In the genomic region with DNA sequence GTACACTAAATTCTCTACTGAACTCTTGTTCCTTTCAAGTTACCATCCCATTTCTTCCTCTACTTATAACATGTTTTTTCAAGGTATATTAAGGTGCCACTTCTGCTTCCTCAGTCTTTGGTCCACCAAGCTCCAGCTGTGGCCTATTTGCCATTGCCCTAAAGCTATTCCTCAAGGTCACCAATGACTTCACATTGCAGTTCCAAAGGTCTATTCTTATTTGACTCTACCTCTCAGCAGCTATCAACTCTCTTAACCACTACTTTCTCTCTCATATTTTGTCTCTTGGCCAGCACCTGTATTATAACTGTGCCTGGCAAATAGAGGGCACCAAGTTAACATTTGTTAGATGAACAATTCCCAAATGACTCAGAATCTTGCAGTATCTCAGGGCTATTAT, we compare ENCODE assay signal across 25 cellular contexts.
DNase-seq lines count a peak whose midpoint lies in the region; ATAC-seq, FAIRE-seq and TF ChIP-seq lines count a peak whose summit lies in the region.
"Had no signal": no experiment of that assay in that cellular context is flagged by ENCODE, and none has a peak within 500 bp of the region (broad histone marks: within the 10 kb centered on the region; RNA-seq: fewer than 3 reads in every experiment).

No MANE protein-coding gene starts in this region.

- no peaks in the 10 kb centered on the region for H3K27me3 Mint-ChIP-seq in activated T-cell treated with anti-CD3 and anti-CD28 coated beads, Interleukin-2, amount 50 U/mL, for 72 hours (ENCODE audit: low read depth)
- no peaks in the 10 kb centered on the region for H3K27me3 Mint-ChIP-seq in activated T-cell treated with anti-CD3 and anti-CD28 coated beads, Interleukin-2, amount 50 U/mL, for 24 hours
- no peaks in the 10 kb centered on the region for H3K27me3 Mint-ChIP-seq in T-helper 17 cell
- H3K27me3 Mint-ChIP-seq: B cell; CD4-positive, CD25-positive, alpha-beta regulatory T cell had no signal

- H3K36me3 ChIP-seq in HepG2 (replicated peaks in 1 of 2; ENCODE audit: control insufficient read depth in 1 of 2, insufficient read depth in 2 of 2, low read length in 2 of 2) (0 out of 5 replicates have a peak, but pooled peaks cover 0 to 9% of the 10 kb centered on the region in 2 experiments), pancreas (no peaks in the 10 kb centered on the region)

- no peak overlapping the region for H3K4me3 Mint-ChIP-seq in activated T-cell treated with anti-CD3 and anti-CD28 coated beads, Interleukin-2, amount 50 U/mL, for 72 hours
- H3K4me3 Mint-ChIP-seq in activated T-cell treated with anti-CD3 and anti-CD28 coated beads, Interleukin-2, amount 50 U/mL, for 24 hours = no peak overlapping the region
- no peak overlapping the region for H3K4me3 Mint-ChIP-seq in T-helper 17 cell
- H3K4me3 Mint-ChIP-seq: B cell; CD4-positive, CD25-positive, alpha-beta regulatory T cell; CD8-positive, alpha-beta T cell; H9 had no signal

- no peak for ATAC-seq in activated T-cell treated with anti-CD3 and anti-CD28 coated beads, Interleukin-2, amount 50 U/mL, for 72 hours (replicated peaks in 1 of 2)
- no peak for ATAC-seq in T-helper 17 cell
- ATAC-seq in HepG2 = peak; percentile 74
- peak in 3 of 4 donors; percentile 37 to 57 (median 55) for ATAC-seq in pancreas
- no peak for ATAC-seq in GM18909 (IDR thresholded peaks at IDR 0.05; ENCODE audit: poor library complexity, unreplicated experiment)
- ATAC-seq: CD8-positive, alpha-beta T cell; HCT116 had no signal

- H3K27ac Mint-ChIP-seq in activated T-cell treated with anti-CD3 and anti-CD28 coated beads, Interleukin-2, amount 50 U/mL, for 72 hours = peak overlapping the region; percentile 26
- H3K27ac Mint-ChIP-seq in activated T-cell treated with anti-CD3 and anti-CD28 coated beads, Interleukin-2, amount 50 U/mL, for 24 hours = no peak overlapping the region
- H3K27ac Mint-ChIP-seq in T-helper 17 cell = peak overlapping the region; percentile 63
- H3K27ac Mint-ChIP-seq: B cell; CD4-positive, CD25-positive, alpha-beta regulatory T cell; CD8-positive, alpha-beta T cell; H9 had no signal

- H3K4me3 ChIP-seq in HepG2 (replicated peaks in 1 of 3; ENCODE audit: insufficient read depth in 1 of 3, low read depth in 2 of 3, low read length in 3 of 3) (no peak overlapping the region), pancreas (no peak overlapping the region)
- H3K4me3 ChIP-seq: BLaER1, GM23248 had no signal

- H3K79me2 ChIP-seq in HepG2 (ENCODE audit: insufficient read depth, low read length) = no peaks in the 10 kb centered on the region

- TF ChIP-seq CTCF in HepG2 (CRISPR knock-in tag; IDR thresholded peaks at IDR 0.05) (no peak), pancreas (IDR thresholded peaks at IDR 0.05) (no peak)

- in situ Hi-C loops in HepG2 (cut with HindIII; ENCODE audit: extremely low pct_ligation_motif_present, low pct_unique_long_range_greater_than_20kb) = loop anchor here (5.0 kb wide), 1 partner anchor 637 kb away; no protein-coding TSS in a partner anchor

- no peak overlapping the region for H3K4me2 ChIP-seq in HepG2 (ENCODE audit: low read depth, low read length)
- H3K4me2 ChIP-seq: BLaER1 had no signal

- POLR2A ChIA-PET in HepG2 (lab: Yijun Ruan, JAX) = no interaction called here

- no peak for DNase-seq in activated T-cell treated with anti-CD3 and anti-CD28 coated beads, Interleukin-2, amount 50 U/mL, for 72 hours
- DNase-seq in activated T-cell treated with anti-CD3 and anti-CD28 coated beads, Interleukin-2, amount 50 U/mL, for 24 hours = no peak
- no peak for DNase-seq in T-helper 17 cell
- peak; percentile 21 for DNase-seq in HepG2 (ENCODE audit: low spot score)
- DNase-seq in pancreas = no peak
- DNase-seq in NCI-H1930 (lab: John Stamatoyannopoulos, UW) = no peak
- DNase-seq in SHP77 (lab: John Stamatoyannopoulos, UW) = no peak
- DNase-seq: Caco-2; CD4-positive, CD25-positive, alpha-beta regulatory T cell; CD8-positive, alpha-beta T cell; DMS153; DND-41; GM23248; H9 had no signal

- intact Hi-C loops in HepG2 (cut with micrococcal nuclease; ENCODE audit: unreplicated experiment) (no loop called here), pancreas (cut with DNase I) (no loop called here)

- TF ChIP-seq POLR2A in HepG2 (IDR thresholded peaks at IDR 0.05; ENCODE audit: insufficient read depth in 1 of 2, low read depth in 2 of 2, low read length in 2 of 2) = no peak

- BruUV-seq in HepG2 (replicated peaks; lab: Mats Ljungman, UMichigan) = no TSS peak

- H3K9me3 Mint-ChIP-seq in activated T-cell treated with anti-CD3 and anti-CD28 coated beads, Interleukin-2, amount 50 U/mL, for 72 hours = no peaks in the 10 kb centered on the region
- no peaks in the 10 kb centered on the region for H3K9me3 Mint-ChIP-seq in activated T-cell treated with anti-CD3 and anti-CD28 coated beads, Interleukin-2, amount 50 U/mL, for 24 hours
- H3K9me3 Mint-ChIP-seq: CD4-positive, CD25-positive, alpha-beta regulatory T cell; CD8-positive, alpha-beta T cell; H9 had no signal

- H3K4me1 ChIP-seq in HepG2 (ENCODE audit: insufficient read depth, low read length) = peaks cover 21% of the 10 kb centered on the region
- H3K4me1 ChIP-seq in pancreas = peaks cover 4 to 6% (median 4%) of the 10 kb centered on the region in 3 donors
- H3K4me1 ChIP-seq: Caco-2 had no signal

- H3K36me3 Mint-ChIP-seq in activated T-cell treated with anti-CD3 and anti-CD28 coated beads, Interleukin-2, amount 50 U/mL, for 72 hours (ENCODE audit: insufficient read depth in 2 of 2) = no peaks in the 10 kb centered on the region
- peaks cover 5% of the 10 kb centered on the region for H3K36me3 Mint-ChIP-seq in activated T-cell treated with anti-CD3 and anti-CD28 coated beads, Interleukin-2, amount 50 U/mL, for 24 hours (ENCODE audit: low read depth)
- no peaks in the 10 kb centered on the region for H3K36me3 Mint-ChIP-seq in T-helper 17 cell (ENCODE audit: low read depth)
- H3K36me3 Mint-ChIP-seq: CD4-positive, CD25-positive, alpha-beta regulatory T cell had no signal

- H3K9me3 ChIP-seq in T-helper 17 cell (ENCODE audit: control insufficient read depth, low read length, poor library complexity, severe bottlenecking) = no peaks in the 10 kb centered on the region
- H3K9me3 ChIP-seq in HepG2 (ENCODE audit: low read length) = no peaks in the 10 kb centered on the region
- H3K9me3 ChIP-seq in pancreas = no peaks in the 10 kb centered on the region
- H3K9me3 ChIP-seq: BLaER1, Caco-2 had no signal

- FAIRE-seq in HepG2 (lab: Jason Lieb, UNC) (no peak), pancreas (lab: Jason Lieb, UNC) (no peak)
- FAIRE-seq: A204.1, G401.6, GM12892, GM19239, H1 had no signal

- peaks cover under 1% of the 10 kb centered on the region for H3K4me1 Mint-ChIP-seq in activated T-cell treated with anti-CD3 and anti-CD28 coated beads, Interleukin-2, amount 50 U/mL, for 72 hours (ENCODE audit: low read depth)
- H3K4me1 Mint-ChIP-seq in activated T-cell treated with anti-CD3 and anti-CD28 coated beads, Interleukin-2, amount 50 U/mL, for 24 hours (ENCODE audit: low read depth) = peaks cover 14% of the 10 kb centered on the region
- peaks cover 16% of the 10 kb centered on the region for H3K4me1 Mint-ChIP-seq in T-helper 17 cell
- H3K4me1 Mint-ChIP-seq: B cell had no signal

- no peak overlapping the region for H2AFZ ChIP-seq in HepG2 (ENCODE audit: low read length)
- H2AFZ ChIP-seq: GM23248 had no signal

- no peak for TF ChIP-seq RAD21 in HepG2 (CRISPR knock-in tag; IDR thresholded peaks at IDR 0.05)

- no peak overlapping the region for H3K9ac ChIP-seq in HepG2 (ENCODE audit: insufficient read depth, low read depth, low read length)
- H3K9ac ChIP-seq: BLaER1, GM23248 had no signal

- H3K27ac ChIP-seq in HepG2 (ENCODE audit: extremely low read length, insufficient read depth, low read length) (no peak overlapping the region), pancreas (no peak overlapping the region)
- H3K27ac ChIP-seq: 22Rv1, BLaER1, C4-2B, GM23248 had no signal

- TF ChIP-seq EP300 in HepG2 (IDR thresholded peaks at IDR 0.05; ENCODE audit: low read depth in 2 of 2, low read length in 2 of 2) = no peak
- TF ChIP-seq EP300 in HepG2 (CRISPR knock-in tag; IDR thresholded peaks at IDR 0.05; ENCODE audit: borderline replicate concordance) = no peak

- H3K27me3 ChIP-seq in HepG2 (ENCODE audit: control insufficient read depth in 1 of 2, insufficient read depth in 2 of 2, low read length in 2 of 2) = no peaks in the 10 kb centered on the region
- H3K27me3 ChIP-seq in pancreas = no peaks in the 10 kb centered on the region
- H3K27me3 ChIP-seq: BLaER1 had no signal

- H4K20me1 ChIP-seq in HepG2 (ENCODE audit: insufficient read depth, low read length) = no peaks in the 10 kb centered on the region
- H4K20me1 ChIP-seq: BLaER1 had no signal

- CTCF ChIA-PET in HepG2 (lab: Yijun Ruan, JAX; ENCODE audit: low intra/inter-chr PET ratio, low total read pairs) = no interaction called here

TF ChIP-seq in HepG2, 621 proteins besides CTCF, POLR2A, EP300 and RAD21 (continues in another document):
- TF ChIP-seq KDM5B (CRISPR knock-in tag; IDR thresholded peaks at IDR 0.05; ENCODE audit: borderline replicate concordance) (no peak), MIXL1 (CRISPR knock-in tag; IDR thresholded peaks at IDR 0.05) (no peak), TOE1 (CRISPR knock-in tag; IDR thresholded peaks at IDR 0.05) (no peak), HNF4A (CRISPR knock-in tag; IDR thresholded peaks at IDR 0.05) (peak; percentile 43; the same call in 1 of the 2 replicates), ZNF883 (CRISPR knock-in tag; IDR thresholded peaks at IDR 0.05; ENCODE audit: not compliant biosample characterization) (no peak)
- TF ChIP-seq, protein P1, sequence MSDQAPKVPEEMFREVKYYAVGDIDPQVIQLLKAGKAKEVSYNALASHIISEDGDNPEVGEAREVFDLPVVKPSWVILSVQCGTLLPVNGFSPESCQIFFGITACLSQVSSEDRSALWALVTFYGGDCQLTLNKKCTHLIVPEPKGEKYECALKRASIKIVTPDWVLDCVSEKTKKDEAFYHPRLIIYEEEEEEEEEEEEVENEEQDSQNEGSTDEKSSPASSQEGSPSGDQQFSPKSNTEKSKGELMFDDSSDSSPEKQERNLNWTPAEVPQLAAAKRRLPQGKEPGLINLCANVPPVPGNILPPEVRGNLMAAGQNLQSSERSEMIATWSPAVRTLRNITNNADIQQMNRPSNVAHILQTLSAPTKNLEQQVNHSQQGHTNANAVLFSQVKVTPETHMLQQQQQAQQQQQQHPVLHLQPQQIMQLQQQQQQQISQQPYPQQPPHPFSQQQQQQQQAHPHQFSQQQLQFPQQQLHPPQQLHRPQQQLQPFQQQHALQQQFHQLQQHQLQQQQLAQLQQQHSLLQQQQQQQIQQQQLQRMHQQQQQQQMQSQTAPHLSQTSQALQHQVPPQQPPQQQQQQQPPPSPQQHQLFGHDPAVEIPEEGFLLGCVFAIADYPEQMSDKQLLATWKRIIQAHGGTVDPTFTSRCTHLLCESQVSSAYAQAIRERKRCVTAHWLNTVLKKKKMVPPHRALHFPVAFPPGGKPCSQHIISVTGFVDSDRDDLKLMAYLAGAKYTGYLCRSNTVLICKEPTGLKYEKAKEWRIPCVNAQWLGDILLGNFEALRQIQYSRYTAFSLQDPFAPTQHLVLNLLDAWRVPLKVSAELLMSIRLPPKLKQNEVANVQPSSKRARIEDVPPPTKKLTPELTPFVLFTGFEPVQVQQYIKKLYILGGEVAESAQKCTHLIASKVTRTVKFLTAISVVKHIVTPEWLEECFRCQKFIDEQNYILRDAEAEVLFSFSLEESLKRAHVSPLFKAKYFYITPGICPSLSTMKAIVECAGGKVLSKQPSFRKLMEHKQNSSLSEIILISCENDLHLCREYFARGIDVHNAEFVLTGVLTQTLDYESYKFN (CRISPR knock-in tag; conservative IDR thresholded peaks at IDR 0.05) = no peak

Comparison
In these comparisons a context has a peak if more than half of its experiments do, and no peak if none do; other contexts are left out.
1. ATAC-seq: peak in HepG2 (single experiment) and pancreas (3 of 4); none in activated T-cell treated with anti-CD3 and anti-CD28 coated beads, Interleukin-2, amount 50 U/mL, for 72 hours (0 of 2), T-helper 17 cell (single experiment) and GM18909 (single experiment).